ENCODE assay signal across 8 cellular contexts in genomic region chr12:130281157-130281799, GRCh38. TPM values are rescaled to one million over a fixed set of nuclear protein-coding genes. Genes with fewer than 3 reads are reported as not detected.
DNase-seq lines count a peak whose midpoint lies in the region; FAIRE-seq and TF ChIP-seq lines count a peak whose summit lies in the region.
"Had no signal": no experiment of that assay in that cellular context is flagged by ENCODE, and none has a peak within 500 bp of the region (broad histone marks: within the 10 kb centered on the region; RNA-seq: fewer than 3 reads in every experiment).

No MANE protein-coding gene starts in this region.

- H3K27me3 ChIP-seq in WERI-Rb-1 (ENCODE audit: insufficient read depth, low read depth, severe bottlenecking) (no peaks in the 10 kb centered on the region), fibroblast of lung (ENCODE audit: control insufficient read depth, insufficient read depth, low read length) (no peaks in the 10 kb centered on the region), prostate gland (replicated peaks; ENCODE audit: insufficient read depth) (no peaks in the 10 kb centered on the region), small intestine (ENCODE audit: control insufficient read depth in 2 of 2, insufficient read depth in 2 of 2, low read length in 2 of 2) (no peaks in the 10 kb centered on the region)
- H3K27me3 ChIP-seq: SJCRH30 had no signal

- TF ChIP-seq POLR2A in prostate gland (IDR thresholded peaks at IDR 0.05) (no peak), GM12891 (IDR thresholded peaks at IDR 0.05; ENCODE audit: low read depth, low read length) (no peak)

- H3K27ac ChIP-seq in WERI-Rb-1 (peak overlapping the region; percentile 89), fibroblast of lung (ENCODE audit: insufficient read depth, low read length) (no peak overlapping the region), prostate gland (no peak overlapping the region), small intestine (ENCODE audit: low read depth in 1 of 2, low read length in 1 of 2) (no peak overlapping the region)
- H3K27ac ChIP-seq: SJCRH30 had no signal

- H3K9ac ChIP-seq in fibroblast of lung (ENCODE audit: insufficient read depth, low read length) = no peak overlapping the region

- H3K79me2 ChIP-seq in fibroblast of lung (ENCODE audit: control insufficient read depth, insufficient read depth, low read length) = no peaks in the 10 kb centered on the region

- WGBS in prostate gland = 60% methylated on average over 30 of the region's 30 CpGs
- 50 to 58% (median 54%) methylated on average over 26 to 30 of the region's 30 CpGs for WGBS in small intestine, 3 donors

- H4K20me1 ChIP-seq in fibroblast of lung (ENCODE audit: control insufficient read depth, extremely low read depth, insufficient read depth, low read length) = no peaks in the 10 kb centered on the region

- TF ChIP-seq CTCF in GM12875 (IDR thresholded peaks at IDR 0.05; ENCODE audit: borderline replicate concordance, insufficient read depth, low read depth, low read length) (peak; percentile 61), WERI-Rb-1 (IDR thresholded peaks at IDR 0.05; ENCODE audit: low read depth, low read length) (peak; percentile 95), fibroblast of lung (conservative IDR thresholded peaks at IDR 0.05 in 1 of 2, IDR thresholded peaks at IDR 0.05 in 1 of 2; ENCODE audit: low read depth in 1 of 2, low read length in 2 of 2) (peak; percentile 26 to 30), prostate gland (IDR thresholded peaks at IDR 0.05) (peak in 3 of 4 experiments; percentile 29 to 44 (median 38))

- FAIRE-seq in small intestine (lab: Jason Lieb, UNC) = no peak
- no peak for FAIRE-seq in GM12891 (lab: Jason Lieb, UNC)

- H2AFZ ChIP-seq in fibroblast of lung (ENCODE audit: low read length) = no peak overlapping the region

- DNase-seq in WERI-Rb-1 = peak; percentile 83
- no peak for DNase-seq in fibroblast of lung (ENCODE audit: low read depth in 2 of 2)
- DNase-seq in prostate gland (ENCODE audit: low spot score) = no peak
- DNase-seq in GF-D8 (lab: John Stamatoyannopoulos, UW) = no peak
- no peak for DNase-seq in small intestine
- no peak for DNase-seq in GM12891 (ENCODE audit: insufficient read length, low spot score)

- no peak overlapping the region for H3K4me3 ChIP-seq in GM12875 (ENCODE audit: low read depth, low read length)
- peak overlapping the region; percentile 62 for H3K4me3 ChIP-seq in WERI-Rb-1 (ENCODE audit: low read depth, low read length)
- H3K4me3 ChIP-seq in fibroblast of lung (replicated peaks in 1 of 4; ENCODE audit: control extremely low read depth in 1 of 4, insufficient read depth in 1 of 4, low read depth in 3 of 4, low read length in 4 of 4) = no peak overlapping the region
- H3K4me3 ChIP-seq in prostate gland = no peak overlapping the region
- no peak overlapping the region for H3K4me3 ChIP-seq in small intestine (ENCODE audit: low read depth in 1 of 2, low read length in 2 of 2)
- H3K4me3 ChIP-seq: SJCRH30 had no signal

- H3K36me3 ChIP-seq in WERI-Rb-1 (no peaks in the 10 kb centered on the region), fibroblast of lung (ENCODE audit: control insufficient read depth, insufficient read depth, low read length) (no peaks in the 10 kb centered on the region), prostate gland (no peaks in the 10 kb centered on the region), small intestine (ENCODE audit: control insufficient read depth in 2 of 2, insufficient read depth in 2 of 2, low read length in 2 of 2) (no peaks in the 10 kb centered on the region)
- H3K36me3 ChIP-seq: SJCRH30 had no signal

- H3K4me1 ChIP-seq in fibroblast of lung (ENCODE audit: control insufficient read depth, extremely low read depth, insufficient read depth, low read length) (no peaks in the 10 kb centered on the region), prostate gland (replicated peaks) (no peaks in the 10 kb centered on the region), small intestine (ENCODE audit: control insufficient read depth in 2 of 2, insufficient read depth in 1 of 2, low read depth in 1 of 2, low read length in 1 of 2) (no peaks in the 10 kb centered on the region)
- H3K4me1 ChIP-seq: SJCRH30 had no signal

- intact Hi-C loops in prostate gland (cut with DNase I) = no loop called here

- peaks cover 4% of the 10 kb centered on the region for H3K9me3 ChIP-seq in WERI-Rb-1 (ENCODE audit: severe bottlenecking)
- no peaks in the 10 kb centered on the region for H3K9me3 ChIP-seq in fibroblast of lung (ENCODE audit: control insufficient read depth, insufficient read depth, low read depth, low read length)
- no peaks in the 10 kb centered on the region for H3K9me3 ChIP-seq in prostate gland
- H3K9me3 ChIP-seq in small intestine (ENCODE audit: control insufficient read depth, low read depth) = no peaks in the 10 kb centered on the region
- H3K9me3 ChIP-seq: SJCRH30 had no signal

- no peak overlapping the region for H3K4me2 ChIP-seq in fibroblast of lung (ENCODE audit: extremely low read depth, insufficient read depth, low read length)

TF ChIP-seq in GM12891, 5 proteins besides CTCF, POLR2A, EP300 and RAD21:
- no peak for TF ChIP-seq PAX5 (IDR thresholded peaks at IDR 0.05; ENCODE audit: insufficient read depth, low read length, severe bottlenecking)
- no peak for TF ChIP-seq TAF1 (IDR thresholded peaks at IDR 0.05; ENCODE audit: low read depth, low read length)
- TF ChIP-seq SPI1 (IDR thresholded peaks at IDR 0.05; ENCODE audit: low read depth, low read length) = no peak
- TF ChIP-seq POU2F2 (IDR thresholded peaks at IDR 0.05; ENCODE audit: low read depth, low read length) = no peak
- TF ChIP-seq POLR2AphosphoS5 (IDR thresholded peaks at IDR 0.05; ENCODE audit: low read depth, low read length) = no peak
TF ChIP-seq in GM12891: peak in this region for 0.

RNA-seq across cellular contexts. Expression of gene PIWIL1, which starts 56.4 kb away (rescaled TPM):
- total RNA-seq in fibroblast of lung (not detected in 2 replicates), prostate gland (10 to 100 TPM in 1 of 2 donors, not detected in 1; 16.2 TPM)
- polyA plus RNA-seq in fibroblast of lung (not detected in 2 replicates), small intestine (not detected)
- polyA plus RNA-seq in fibroblast of lung (2012) = not detected in 2 replicates
- not detected in 2 replicates for polyA minus RNA-seq in fibroblast of lung (ENCODE audit: low replicate concordance)
- polyA plus RNA-seq in GM12891 (2012; ENCODE audit: low read depth, missing spikeins) = not detected
- total RNA-seq: SJCRH30 had no signal

Comparison
In these comparisons a context has a peak if more than half of its experiments do, and no peak if none do; other contexts are left out.
1. CTCF ChIP-seq: peak in every context shown above with its lines; median percentile 95 in WERI-Rb-1; 61 in GM12875; 38 in prostate gland; 28 in fibroblast of lung.